ENCODE assay signal across 8 cellular contexts in the genomic region with DNA sequence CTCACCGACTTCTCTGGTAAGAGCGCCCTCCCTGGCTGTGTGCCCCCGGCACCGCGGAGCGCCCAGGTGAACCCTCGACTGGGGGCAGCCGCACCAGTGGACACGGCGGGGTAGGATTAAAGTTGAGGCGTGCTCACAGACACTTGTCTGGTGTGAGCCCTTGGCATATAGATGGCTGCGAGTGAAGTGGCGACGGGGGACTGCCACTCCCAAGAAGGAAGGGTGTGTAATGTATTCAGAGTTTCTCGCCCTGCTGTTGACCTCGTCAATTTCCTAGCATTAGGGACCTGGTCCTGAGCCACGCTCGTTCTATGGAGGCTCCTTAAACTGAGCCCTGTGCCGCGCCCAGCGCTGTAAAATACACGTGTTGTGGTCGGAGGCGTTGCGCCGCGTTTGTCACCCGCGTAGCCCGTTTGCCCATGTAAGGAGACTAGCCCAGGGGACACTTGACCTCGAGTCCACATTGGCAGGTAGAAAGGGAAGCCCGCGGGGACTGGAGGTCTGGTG. TPM values are rescaled to one million over a fixed set of nuclear protein-coding genes. Genes with fewer than 3 reads are reported as not detected.
A peak's percentile ranks its signal among the peaks of the same experiment; 100 is the strongest.
DNase-seq lines count a peak whose midpoint lies in the region; ATAC-seq and TF ChIP-seq lines count a peak whose summit lies in the region.

No MANE protein-coding gene starts in this region.

- CTCF ChIA-PET in SK-N-SH (lab: Yijun Ruan, JAX), result interaction anchor here (1.3 to 2.2 kb wide), 5 partner anchors 13 to 188 kb away, joined by 4 to 14 read pairs (median 5); no protein-coding TSS in a partner anchor

- H3K79me2 ChIP-seq in SK-N-SH (ENCODE audit: insufficient read depth), result peaks cover 54% of the 10 kb centered on the region

- whole genome bisulfite sequencing in SK-N-SH (ENCODE audit: low lambda C conversion rate), result 63% methylated on average over 20 of the region's 33 CpGs
- 20 to 37% methylated on average over 18 to 33 of the region's 33 CpGs for WGBS in endodermal cell (ENCODE audit: insufficient coverage in 1 of 2, insufficient read length in 1 of 2), 2 experiments
- 8 to 14% methylated on average over 33 of the region's 33 CpGs for WGBS in aorta, 2 donors

- no peaks in the 10 kb centered on the region for H3K36me3 Mint-ChIP-seq in endodermal cell (ENCODE audit: low read depth)

- H3F3A ChIP-seq in SK-N-SH (replicated peaks; ENCODE audit: insufficient read depth), result peaks cover 17% of the 10 kb centered on the region

- H3K4me2 ChIP-seq in SK-N-SH, result peak overlapping the region; percentile 97

- TF ChIP-seq CTCF in SK-N-SH (IDR thresholded peaks at IDR 0.05), result peak; percentile 33
- TF ChIP-seq CTCF in endodermal cell (conservative IDR thresholded peaks at IDR 0.05), result peak; percentile 47

- no peak overlapping the region for H3K27ac Mint-ChIP-seq in endodermal cell

- H3K27me3 Mint-ChIP-seq in endodermal cell (ENCODE audit: insufficient read depth), result peaks cover 77% of the 10 kb centered on the region

- no peaks in the 10 kb centered on the region for H3K36me3 ChIP-seq in SK-N-SH (replicated peaks in 1 of 2; ENCODE audit: control insufficient read depth in 1 of 2, insufficient read depth in 2 of 2, low read length in 1 of 2)
- H3K36me3 ChIP-seq in endodermal cell (ENCODE audit: control insufficient read depth, insufficient read depth, low read length), result no peaks in the 10 kb centered on the region
- H3K36me3 ChIP-seq in muscle layer of duodenum (ENCODE audit: control insufficient read depth in 1 of 2, insufficient read depth in 2 of 2, low read length in 2 of 2), result peaks cover 0 to 5% of the 10 kb centered on the region in 2 donors
- peaks cover 0 to 1% of the 10 kb centered on the region in 2 donors for H3K36me3 ChIP-seq in aorta (ENCODE audit: control insufficient read depth in 1 of 2, insufficient read depth in 2 of 2, low read length in 1 of 2)
- no peaks in the 10 kb centered on the region for H3K36me3 ChIP-seq in MG63

- peaks cover 7% of the 10 kb centered on the region for H3K4me1 Mint-ChIP-seq in endodermal cell

- peak overlapping the region; percentile 63 to 72 for H3K4me3 ChIP-seq in SK-N-SH (ENCODE audit: low read depth in 2 of 2, low read length in 1 of 2)
- H3K4me3 ChIP-seq in endodermal cell (ENCODE audit: low read length), result peak overlapping the region; percentile 72
- H3K4me3 ChIP-seq in muscle layer of duodenum (ENCODE audit: low read depth in 1 of 2, low read length in 2 of 2), result peak overlapping the region; percentile 72 to 77
- H3K4me3 ChIP-seq in aorta (ENCODE audit: low read length in 2 of 2), result peak overlapping the region; percentile 67 to 84
- H3K4me3 ChIP-seq in MG63, result no peak overlapping the region

- H3K4me3 Mint-ChIP-seq in endodermal cell, result peak overlapping the region; percentile 47

- POLR2A ChIA-PET in SK-N-SH (lab: Yijun Ruan, JAX), result no interaction called here

- H3K27me3 ChIP-seq in SK-N-SH (ENCODE audit: insufficient read depth), result no peaks in the 10 kb centered on the region
- peaks cover 74% of the 10 kb centered on the region for H3K27me3 ChIP-seq in endodermal cell (ENCODE audit: control insufficient read depth, insufficient read depth, low read length, poor library complexity, severe bottlenecking)
- no peaks in the 10 kb centered on the region for H3K27me3 ChIP-seq in muscle layer of duodenum (ENCODE audit: low read depth, low read length)
- no peaks in the 10 kb centered on the region for H3K27me3 ChIP-seq in aorta (ENCODE audit: control insufficient read depth in 1 of 2, insufficient read depth in 2 of 2, low read length in 1 of 2)
- H3K27me3 ChIP-seq in MG63, result no peaks in the 10 kb centered on the region

- peak; percentile 35 for ATAC-seq in aorta (ENCODE audit: low FRiP score)

- H3K9me3 ChIP-seq in SK-N-SH, result no peaks in the 10 kb centered on the region
- H3K9me3 ChIP-seq in endodermal cell (ENCODE audit: control insufficient read depth, low read length), result no peaks in the 10 kb centered on the region
- no peaks in the 10 kb centered on the region for H3K9me3 ChIP-seq in muscle layer of duodenum (ENCODE audit: control insufficient read depth in 1 of 2, low read length in 2 of 2)
- H3K9me3 ChIP-seq in aorta (ENCODE audit: control insufficient read depth, low read length), result no peaks in the 10 kb centered on the region
- no peaks in the 10 kb centered on the region for H3K9me3 ChIP-seq in MG63

- peaks cover 13% of the 10 kb centered on the region in 2 experiments; a peak in 3 of 4 replicates for H3K4me1 ChIP-seq in SK-N-SH (ENCODE audit: control insufficient read depth in 1 of 2, insufficient read depth in 2 of 2, low read depth in 1 of 2, low read length in 1 of 2)
- no peaks in the 10 kb centered on the region for H3K4me1 ChIP-seq in endodermal cell (ENCODE audit: control insufficient read depth, insufficient read depth, low read length)
- peaks cover 8 to 22% of the 10 kb centered on the region in 2 donors for H3K4me1 ChIP-seq in muscle layer of duodenum (ENCODE audit: control insufficient read depth in 1 of 2, insufficient read depth in 2 of 2, low read length in 2 of 2)
- peaks cover 0 to 5% of the 10 kb centered on the region in 2 donors for H3K4me1 ChIP-seq in aorta (ENCODE audit: control insufficient read depth in 1 of 2, insufficient read depth in 2 of 2, low read length in 2 of 2)

- no peaks in the 10 kb centered on the region for H3K9me3 Mint-ChIP-seq in endodermal cell

- H3K27ac ChIP-seq in SK-N-SH (ENCODE audit: low read depth in 2 of 2, low read length in 1 of 2) (peak overlapping the region in 1 of 2 experiments; percentile 81; a peak in 2 of 4 replicates), endodermal cell (ENCODE audit: low read depth, low read length) (no peak overlapping the region), muscle layer of duodenum (ENCODE audit: low read length) (peak overlapping the region; percentile 87), aorta (ENCODE audit: low read depth in 1 of 2, low read length in 2 of 2) (peak overlapping the region; percentile 95 to 100)

- H2AFZ ChIP-seq in SK-N-SH (ENCODE audit: low read depth), result peak overlapping the region; percentile 59; the same call in 1 of the 2 replicates

- no peak for TF ChIP-seq EP300 in SK-N-SH (IDR thresholded peaks at IDR 0.05; ENCODE audit: borderline replicate concordance in 1 of 2, low read depth in 1 of 2, low read length in 1 of 2)

- H3K9ac ChIP-seq in SK-N-SH, result peak overlapping the region; percentile 97
- no peak overlapping the region for H3K9ac ChIP-seq in endodermal cell (ENCODE audit: extremely low read depth, low read length, poor library complexity, severe bottlenecking)

- no peaks in the 10 kb centered on the region for H4K20me1 ChIP-seq in SK-N-SH (ENCODE audit: insufficient read depth)

- DNase-seq in EH (ENCODE audit: low read depth) (peak; percentile 42), SK-N-SH (no peak), endodermal cell (no peak), aorta (peak; percentile 63 to 85), hepatic stellate cell (ENCODE audit: low spot score) (no peak), MG63 (no peak), NCI-H1694 treated with DMSO at 0.1 percent for 48 hours (lab: John Stamatoyannopoulos, UW) (no peak)

- no peaks in the 10 kb centered on the region for H3K9me2 ChIP-seq in SK-N-SH

- intact Hi-C loops in aorta (cut with DNase I), result loop anchor here (5.0 to 10.0 kb wide), 4 partner anchors 49 to 154 kb away; no protein-coding TSS in a partner anchor

- TF ChIP-seq RAD21 in SK-N-SH (IDR thresholded peaks at IDR 0.05; ENCODE audit: low read length), result no peak

TF ChIP-seq in SK-N-SH, 30 proteins besides CTCF, POLR2A, EP300 and RAD21 (continues in another document):
- TF ChIP-seq ELF1 (IDR thresholded peaks at IDR 0.05), result no peak
- TF ChIP-seq, protein P1, sequence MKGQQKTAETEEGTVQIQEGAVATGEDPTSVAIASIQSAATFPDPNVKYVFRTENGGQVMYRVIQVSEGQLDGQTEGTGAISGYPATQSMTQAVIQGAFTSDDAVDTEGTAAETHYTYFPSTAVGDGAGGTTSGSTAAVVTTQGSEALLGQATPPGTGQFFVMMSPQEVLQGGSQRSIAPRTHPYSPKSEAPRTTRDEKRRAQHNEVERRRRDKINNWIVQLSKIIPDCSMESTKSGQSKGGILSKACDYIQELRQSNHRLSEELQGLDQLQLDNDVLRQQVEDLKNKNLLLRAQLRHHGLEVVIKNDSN (IDR thresholded peaks at IDR 0.05; ENCODE audit: borderline replicate concordance, low read depth), result no peak
- TF ChIP-seq RCOR1 (IDR thresholded peaks at IDR 0.05; ENCODE audit: low read length), result no peak
- no peak for TF ChIP-seq GABPA (IDR thresholded peaks at IDR 0.05; ENCODE audit: low read depth)
- TF ChIP-seq, protein P2, sequence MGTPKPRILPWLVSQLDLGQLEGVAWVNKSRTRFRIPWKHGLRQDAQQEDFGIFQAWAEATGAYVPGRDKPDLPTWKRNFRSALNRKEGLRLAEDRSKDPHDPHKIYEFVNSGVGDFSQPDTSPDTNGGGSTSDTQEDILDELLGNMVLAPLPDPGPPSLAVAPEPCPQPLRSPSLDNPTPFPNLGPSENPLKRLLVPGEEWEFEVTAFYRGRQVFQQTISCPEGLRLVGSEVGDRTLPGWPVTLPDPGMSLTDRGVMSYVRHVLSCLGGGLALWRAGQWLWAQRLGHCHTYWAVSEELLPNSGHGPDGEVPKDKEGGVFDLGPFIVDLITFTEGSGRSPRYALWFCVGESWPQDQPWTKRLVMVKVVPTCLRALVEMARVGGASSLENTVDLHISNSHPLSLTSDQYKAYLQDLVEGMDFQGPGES (IDR thresholded peaks at IDR 0.05; ENCODE audit: low read depth, low read length), result no peak
- no peak for TF ChIP-seq GATA2 (CRISPR knock-in tag; IDR thresholded peaks at IDR 0.05)
- no peak for TF ChIP-seq NFIC (IDR thresholded peaks at IDR 0.05; ENCODE audit: borderline replicate concordance)

RNA-seq across cellular contexts. Expression of a gene that starts 0.5 kb away (rescaled TPM):
- 9.5 and 10.1 TPM in 2 replicates for polyA plus RNA-seq in SK-N-SH (2012; rRNA removed)
- 9.0 and 9.9 TPM in 2 replicates for polyA plus RNA-seq in SK-N-SH (2012; cell fraction: cytosol; rRNA removed)
- polyA plus RNA-seq in SK-N-SH (2012; cell fraction: nucleus; rRNA removed), result 11.5 and 12.6 TPM in 2 replicates
- total RNA-seq in endodermal cell, result under 1 TPM in 1 of 2 donors, not detected in 1; 0.68 TPM
- 1.1 TPM for polyA plus RNA-seq in endodermal cell (2013, experiment 1 of 2)
- polyA plus RNA-seq in endodermal cell (2013, experiment 2 of 2), result 0.95 TPM
- total RNA-seq in aorta, result 10 to 100 TPM; 48.6 to 72.6 TPM
- polyA plus RNA-seq in aorta, result 100 to 1,000 TPM in 1 of 2 donors, 10 to 100 TPM in 1; 40.9 to 105 TPM
- not detected in 2 replicates for total RNA-seq in MG63 (2014; rRNA removed; shearing (Covaris generic); ENCODE audit: low replicate concordance)

RNA-seq across cellular contexts. Expression of a gene that starts 20.2 kb away (rescaled TPM):
- 9.9 and 12.5 TPM in 2 replicates for polyA plus RNA-seq in SK-N-SH (2012; rRNA removed)
- 4.7 and 6.4 TPM in 2 replicates for polyA plus RNA-seq in SK-N-SH (2012; cell fraction: cytosol; rRNA removed)
- polyA plus RNA-seq in SK-N-SH (2012; cell fraction: nucleus; rRNA removed), result 19.7 and 25.3 TPM in 2 replicates
- 10 to 100 TPM in 1 of 2 donors, 1 to 10 TPM in 1; 9.4 to 14.0 TPM for total RNA-seq in endodermal cell
- 9.7 TPM for polyA plus RNA-seq in endodermal cell (2013, experiment 1 of 2)
- polyA plus RNA-seq in endodermal cell (2013, experiment 2 of 2), result 9.0 TPM
- 10 to 100 TPM; 21.2 to 34.2 TPM for total RNA-seq in aorta
- 1 to 10 TPM; 2.0 to 4.7 TPM for polyA plus RNA-seq in aorta
- 14.1 and 15.9 TPM in 2 replicates for total RNA-seq in MG63 (2014; rRNA removed; shearing (Covaris generic); ENCODE audit: low replicate concordance)

Comparison
In these comparisons a context has a peak if more than half of its experiments do, and no peak if none do; other contexts are left out.
1. DNase-seq: peak in EH (single experiment) and aorta (2 of 2); none in SK-N-SH (single experiment), endodermal cell (single experiment), hepatic stellate cell (single experiment), MG63 (single experiment) and NCI-H1694 treated with DMSO at 0.1 percent for 48 hours (single experiment).
2. RNA of a gene that starts 0.5 kb away (total RNA-seq): 48.6 to 72.6 TPM in aorta; 0.68 TPM in endodermal cell and not detected in MG63; every median in the first group is over 10 times any median in the second.